In the genomic region with DNA sequence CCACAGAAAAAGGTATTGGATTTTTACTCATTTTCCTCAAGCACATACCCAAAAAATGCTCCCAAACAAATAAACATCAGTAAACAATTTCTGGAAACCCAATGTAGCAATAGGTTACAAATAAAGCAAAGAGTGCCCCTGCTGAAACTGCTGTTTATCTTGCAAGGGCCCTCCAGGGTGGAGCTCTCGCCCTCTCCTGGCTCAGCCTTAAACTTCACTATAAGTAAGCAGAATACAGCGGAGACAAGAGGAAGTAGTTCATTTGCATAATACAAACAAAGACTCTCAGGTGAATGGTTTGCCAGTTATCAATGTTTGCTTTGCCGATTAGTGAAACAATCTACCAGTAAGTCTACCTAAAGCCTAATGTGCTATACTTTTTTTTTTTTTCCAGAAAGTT, we compare ENCODE assay signal across 8 cellular contexts.
DNase-seq lines count a peak whose midpoint lies in the region; ATAC-seq, FAIRE-seq and TF ChIP-seq lines count a peak whose summit lies in the region.

No MANE protein-coding gene starts in this region.

- no peaks in the 10 kb centered on the region for H4K20me1 ChIP-seq in astrocyte (ENCODE audit: insufficient read depth, low read length)

- H3K36me3 ChIP-seq in astrocyte (ENCODE audit: insufficient read depth, low read length) (no peaks in the 10 kb centered on the region), ascending aorta (no peaks in the 10 kb centered on the region), BE2C (no peaks in the 10 kb centered on the region)

- H3K27ac Mint-ChIP-seq in CD14-positive monocyte, result no peak overlapping the region
- H3K27ac Mint-ChIP-seq in astrocyte (ENCODE audit: unreplicated experiment), result no peak overlapping the region

- intact Hi-C loops in CD14-positive monocyte (cut with micrococcal nuclease) (no loop called here), ascending aorta (cut with DNase I) (no loop called here)

- no peak overlapping the region for H2AFZ ChIP-seq in astrocyte (ENCODE audit: low read depth, low read length)

- peak; percentile 96 for ATAC-seq in GM19043 (IDR thresholded peaks at IDR 0.05; ENCODE audit: low read depth, unreplicated experiment)
- ATAC-seq in HG03280 (IDR thresholded peaks at IDR 0.05; ENCODE audit: unreplicated experiment), result peak; percentile 63

- H3K36me3 Mint-ChIP-seq in CD14-positive monocyte (no peaks in the 10 kb centered on the region), astrocyte (ENCODE audit: low read depth, unreplicated experiment) (no peaks in the 10 kb centered on the region)

- TF ChIP-seq CTCF in CD14-positive monocyte (IDR thresholded peaks at IDR 0.05) (peak; percentile 24), astrocyte (IDR thresholded peaks at IDR 0.05; ENCODE audit: insufficient read depth, low read depth, low read length) (peak; percentile 19), ascending aorta (IDR thresholded peaks at IDR 0.05) (no peak), BE2C (IDR thresholded peaks at IDR 0.05; ENCODE audit: low read depth, low read length) (no peak)

- H3K27me3 Mint-ChIP-seq in CD14-positive monocyte (ENCODE audit: low read depth in 3 of 3), result peaks cover 0 to 8% (median 0%) of the 10 kb centered on the region in 3 donors
- H3K27me3 Mint-ChIP-seq in astrocyte (ENCODE audit: low read depth, unreplicated experiment), result no peaks in the 10 kb centered on the region

- no peaks in the 10 kb centered on the region for H3K4me1 ChIP-seq in astrocyte (ENCODE audit: insufficient read depth, low read length)
- no peaks in the 10 kb centered on the region for H3K4me1 ChIP-seq in ascending aorta
- H3K4me1 ChIP-seq in BE2C, result no peaks in the 10 kb centered on the region

- H3K9me3 ChIP-seq in astrocyte (ENCODE audit: insufficient read depth, low read depth, low read length), result no peaks in the 10 kb centered on the region
- H3K9me3 ChIP-seq in ascending aorta, result no peaks in the 10 kb centered on the region
- H3K9me3 ChIP-seq in BE2C, result no peaks in the 10 kb centered on the region

- H3K4me3 ChIP-seq in astrocyte (ENCODE audit: insufficient read depth, low read depth, low read length) (no peak overlapping the region), ascending aorta (no peak overlapping the region), BE2C (ENCODE audit: low read depth, low read length) (no peak overlapping the region)

- H3K79me2 ChIP-seq in astrocyte (ENCODE audit: insufficient read depth, low read length), result no peaks in the 10 kb centered on the region

- H3K4me3 Mint-ChIP-seq in CD14-positive monocyte (no peak overlapping the region), astrocyte (ENCODE audit: unreplicated experiment) (no peak overlapping the region)

- no peak overlapping the region for H3K9ac ChIP-seq in astrocyte (ENCODE audit: low read length)

- DNase-seq in CD14-positive monocyte (ENCODE audit: low spot score), result no peak
- no peak for DNase-seq in astrocyte (ENCODE audit: low read depth)
- DNase-seq in NCI-H1694 treated with DMSO at 0.1 percent for 48 hours (lab: John Stamatoyannopoulos, UW), result no peak
- no peak for DNase-seq in ascending aorta (ENCODE audit: low spot score in 2 of 2)
- no peak for DNase-seq in activated CD4-positive, alpha-beta T cell treated with anti-CD3 and anti-CD28 coated beads for 4 hours
- no peak for DNase-seq in BE2C

- no peak for FAIRE-seq in astrocyte (lab: Jason Lieb, UNC)

- no peak overlapping the region for H3K4me2 ChIP-seq in astrocyte (ENCODE audit: low read length)

- H3K27me3 ChIP-seq in astrocyte (ENCODE audit: insufficient read depth, low read length), result no peaks in the 10 kb centered on the region
- no peaks in the 10 kb centered on the region for H3K27me3 ChIP-seq in ascending aorta
- H3K27me3 ChIP-seq in BE2C, result no peaks in the 10 kb centered on the region

- H3K27ac ChIP-seq in astrocyte (ENCODE audit: low read depth, low read length), result no peak overlapping the region
- no peak overlapping the region for H3K27ac ChIP-seq in ascending aorta

- H3K9me3 Mint-ChIP-seq in CD14-positive monocyte, result peaks cover 2 to 12% (median 5%) of the 10 kb centered on the region in 7 donors
- H3K9me3 Mint-ChIP-seq in astrocyte (ENCODE audit: unreplicated experiment), result no peaks in the 10 kb centered on the region

- H3K4me1 Mint-ChIP-seq in CD14-positive monocyte (no peaks in the 10 kb centered on the region), astrocyte (ENCODE audit: low read depth, unreplicated experiment) (peaks cover 7% of the 10 kb centered on the region)

Comparison
In these comparisons a context has a peak if more than half of its experiments do, and no peak if none do; other contexts are left out.
1. CTCF ChIP-seq: peak in CD14-positive monocyte (single experiment) and astrocyte (single experiment); none in ascending aorta (0 of 3) and BE2C (single experiment).